In genomic region chr4:2927016-2927695, GRCh38 we compare ENCODE assay signal across 16 cellular contexts. TPM values are rescaled to one million over a fixed set of nuclear protein-coding genes. Genes with fewer than 3 reads are reported as not detected.
A peak's percentile ranks its signal among the peaks of the same experiment; 100 is the strongest.
DNase-seq lines count a peak whose midpoint lies in the region; TF ChIP-seq lines count a peak whose summit lies in the region.
"Had no signal": no experiment of that assay in that cellular context is flagged by ENCODE, and none has a peak within 500 bp of the region (broad histone marks: within the 10 kb centered on the region; RNA-seq: fewer than 3 reads in every experiment).

No MANE protein-coding gene starts in this region.

- intact Hi-C loops in posterior vena cava (cut with DNase I) (no loop called here), colonic mucosa (cut with DNase I) (no loop called here)

- TF ChIP-seq CTCF in RWPE1 (conservative IDR thresholded peaks at IDR 0.05; ENCODE audit: low read depth), result no peak
- no peak for TF ChIP-seq CTCF in colonic mucosa (IDR thresholded peaks at IDR 0.05)

- CTCF ChIA-PET in RWPE1 (lab: Yijun Ruan, JAX), result no interaction called here

- DNase-seq in H7 (peak; percentile 29), RWPE1 (ENCODE audit: low spot score) (no peak), islet precursor cell (peak; percentile 46), posterior vena cava (ENCODE audit: low spot score) (peak; percentile 74), dermis blood vessel endothelial cell (no peak), colonic mucosa (no peak), NCI-H226 (no peak)
- DNase-seq: activated CD4-positive, CD25-positive, alpha-beta regulatory T cell; NCI-H1417; NCI-H2171; SJCRH30; stimulated activated CD4-positive, alpha-beta T cell treated with anti-CD3 and anti-CD28 coated beads, Interleukin-4, amount 100 ng/mL, for 1 hour; T-helper 17 cell had no signal

- H3K9ac ChIP-seq in colonic mucosa (ENCODE audit: low read depth in 2 of 2, low read length in 2 of 2), result no peak overlapping the region

- no peaks in the 10 kb centered on the region for H3K9me3 ChIP-seq in colonic mucosa
- H3K9me3 ChIP-seq: breast epithelium, prostate gland, SJCRH30 had no signal

- H3K4me3 ChIP-seq in H7 (ENCODE audit: insufficient read depth, low read depth, low read length) (no peak overlapping the region), colonic mucosa (no peak overlapping the region)
- H3K4me3 ChIP-seq: breast epithelium, prostate gland, SJCRH30, skin epidermis had no signal

- POLR2A ChIA-PET in RWPE1 (lab: Yijun Ruan, JAX; ENCODE audit: low non-redundant PET), result no interaction called here

- H3K27me3 ChIP-seq in H7 (ENCODE audit: control insufficient read depth, insufficient read depth, low read length) (no peaks in the 10 kb centered on the region), colonic mucosa (no peaks in the 10 kb centered on the region)
- H3K27me3 ChIP-seq: breast epithelium, SJCRH30 had no signal

- H3K36me3 ChIP-seq in H7 (replicated peaks; ENCODE audit: control insufficient read depth, insufficient read depth, low read length), result peaks cover 16% of the 10 kb centered on the region
- peaks cover 13% of the 10 kb centered on the region for H3K36me3 ChIP-seq in colonic mucosa

- peaks cover 8% of the 10 kb centered on the region for H3K4me1 ChIP-seq in colonic mucosa
- H3K4me1 ChIP-seq: SJCRH30 had no signal

- peak overlapping the region; percentile 92; the same call in 1 of the 2 replicates for H3K27ac ChIP-seq in RWPE1
- no peak overlapping the region for H3K27ac ChIP-seq in colonic mucosa
- H3K27ac ChIP-seq: prostate gland, SJCRH30, skin epidermis had no signal

RNA-seq across cellular contexts. Expression of gene NOP14, which starts 36.0 kb away (rescaled TPM):
- 17.3 and 19.2 TPM in 2 replicates for total RNA-seq in H7 (2014; rRNA removed; shearing (Covaris generic))
- total RNA-seq in posterior vena cava (10 to 100 TPM; 16.1 to 20.5 TPM), dermis blood vessel endothelial cell (18.5 and 32.4 TPM in 2 replicates), colonic mucosa (10 to 100 TPM; 16.5 to 40.4 TPM)

RNA-seq across cellular contexts. Expression of gene GRK4, which starts 36.2 kb away (rescaled TPM):
- total RNA-seq in H7 (2014; rRNA removed; shearing (Covaris generic)), result 0.48 and 1.9 TPM in 2 replicates
- total RNA-seq in posterior vena cava (1 to 10 TPM; 5.6 to 8.0 TPM), dermis blood vessel endothelial cell (3.4 and 4.4 TPM in 2 replicates), colonic mucosa (1 to 10 TPM in 1 of 2 donors, under 1 TPM in 1; 0.77 to 1.7 TPM)

Comparison
In these comparisons a context has a peak if more than half of its experiments do, and no peak if none do; other contexts are left out.
1. DNase-seq: peak in H7 (single experiment), islet precursor cell (single experiment) and posterior vena cava (single experiment); none in RWPE1 (single experiment), dermis blood vessel endothelial cell (single experiment), colonic mucosa (single experiment) and NCI-H226 (single experiment).